In the genomic region with DNA sequence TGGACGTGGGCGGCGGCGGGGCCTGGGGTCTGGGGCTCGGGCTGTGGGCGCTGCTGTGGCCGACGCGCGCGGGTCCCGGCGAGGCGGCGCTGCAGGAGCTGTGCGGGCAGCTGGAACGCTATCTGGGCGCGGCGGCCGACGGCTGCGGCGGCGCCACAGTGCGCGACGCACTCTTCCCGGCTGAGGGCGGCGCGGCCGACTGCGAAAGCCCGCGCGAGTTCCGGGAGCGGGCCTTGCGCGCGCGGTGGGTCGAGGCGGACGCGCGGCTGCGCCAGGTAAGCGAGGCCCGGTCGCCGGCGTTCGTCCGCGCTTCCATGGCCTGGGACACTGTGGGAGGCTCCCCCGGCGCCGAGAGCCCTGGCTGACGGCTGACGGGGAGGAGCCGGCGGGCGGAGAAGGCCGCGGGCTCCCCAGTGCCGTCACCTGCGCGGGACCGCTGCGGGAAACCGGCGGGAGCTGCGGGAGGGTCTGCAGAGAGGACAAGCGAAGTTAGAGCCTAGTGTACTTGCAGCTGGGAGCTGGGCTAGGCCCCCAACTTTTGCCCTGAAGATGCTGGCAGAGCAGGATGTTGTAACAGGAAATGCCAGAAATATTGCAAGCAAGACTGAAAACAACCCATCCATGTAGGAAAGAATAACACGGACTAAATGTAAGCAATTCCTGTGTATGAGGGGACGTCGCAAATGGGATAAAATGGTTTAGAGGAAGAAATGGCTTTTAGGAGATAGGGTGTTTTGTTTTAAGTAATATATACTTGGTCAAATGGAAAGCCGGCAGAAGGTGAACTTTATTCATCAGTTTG, we compare ENCODE assay signal across 8 cellular contexts. TPM values are rescaled to one million over a fixed set of nuclear protein-coding genes. Genes with fewer than 3 reads are reported as not detected.
DNase-seq lines count a peak whose midpoint lies in the region; ATAC-seq and TF ChIP-seq lines count a peak whose summit lies in the region.

No MANE protein-coding gene starts in this region.

- ATAC-seq in HCT116, result peak; percentile 60
- ATAC-seq in esophagus mucosa, result peak; percentile 57
- ATAC-seq in natural killer cell treated with Interleukin-12 subunit alpha and Interleukin-12 subunit beta and Interleukin-15 and Interleukin-18, amount 100 ng/mL, for 72 hours, result peak; percentile 44 to 58

- DNase-seq in NCI-H1092 treated with DMSO at 0.1 percent for 48 hours (lab: John Stamatoyannopoulos, UW) (peak; percentile 31), NCI-H1092 (lab: John Stamatoyannopoulos, UW) (no peak), HCT116 (ENCODE audit: low read depth, low spot score) (no peak), NB4 (ENCODE audit: low read depth) (peak; percentile 75), vagina (ENCODE audit: extremely low spot score in 2 of 2) (no peak)
- DNase-seq in activated CD8-positive, alpha-beta memory T cell treated with anti-CD3 and anti-CD28 coated beads for 24 hours, result peak; percentile 68
- DNase-seq in natural killer cell treated with Interleukin-12 subunit alpha and Interleukin-12 subunit beta and Interleukin-15 and Interleukin-18, amount 100 ng/mL, for 72 hours (ENCODE audit: low spot score), result no peak

- H3K79me2 ChIP-seq in HCT116 (ENCODE audit: insufficient read depth, low read length), result peaks cover 32% of the 10 kb centered on the region

- H3K27ac ChIP-seq in HCT116 (ENCODE audit: low read depth, low read length) (peak overlapping the region; percentile 96), vagina (peak overlapping the region; percentile 98)

- no peak for TF ChIP-seq POLR2A in HCT116 (IDR thresholded peaks at IDR 0.05; ENCODE audit: borderline replicate concordance, extremely low read depth, insufficient read depth, insufficient read length)
- TF ChIP-seq POLR2A in NB4 (IDR thresholded peaks at IDR 0.05; ENCODE audit: extremely low read depth, insufficient read length), result no peak
- TF ChIP-seq POLR2A in vagina (IDR thresholded peaks at IDR 0.05), result no peak

- peak overlapping the region; percentile 92 for H3K4me3 Mint-ChIP-seq in natural killer cell treated with Interleukin-12 subunit alpha and Interleukin-12 subunit beta and Interleukin-15 and Interleukin-18, amount 100 ng/mL, for 72 hours

- TF ChIP-seq RAD21 in HCT116 (IDR thresholded peaks at IDR 0.05; ENCODE audit: low read depth), result 0 out of 2 replicates have a peak, but pooled peaks have one; percentile 6

- H3K9ac ChIP-seq in HCT116 (ENCODE audit: low read length), result peak overlapping the region; percentile 90

- TF ChIP-seq CTCF in HCT116 (IDR thresholded peaks at IDR 0.05 in 2 of 3, conservative IDR thresholded peaks at IDR 0.05 in 1 of 3; ENCODE audit: borderline replicate concordance in 1 of 3, insufficient read depth in 1 of 3, low read depth in 2 of 3, low read length in 2 of 3) (no peak), NB4 (IDR thresholded peaks at IDR 0.05; ENCODE audit: low read depth, low read length) (no peak), vagina (IDR thresholded peaks at IDR 0.05) (no peak)

- no TSS peak for BruUV-seq in HCT116 (replicated peaks; lab: Mats Ljungman, UMichigan)

- POLR2A ChIA-PET in HCT116 (lab: Charles Lee), result no interaction called here

- no peaks in the 10 kb centered on the region for H3K27me3 Mint-ChIP-seq in natural killer cell treated with Interleukin-12 subunit alpha and Interleukin-12 subunit beta and Interleukin-15 and Interleukin-18, amount 100 ng/mL, for 72 hours

- RAD21 ChIA-PET in HCT116 (lab: Charles Lee; ENCODE audit: low non-redundant PET in 1 of 2, low total read pairs in 2 of 2, uncharacterized antibody in 2 of 2, unreplicated experiment in 2 of 2), result no interaction called here

- H3K9me3 Mint-ChIP-seq in natural killer cell treated with Interleukin-12 subunit alpha and Interleukin-12 subunit beta and Interleukin-15 and Interleukin-18, amount 100 ng/mL, for 72 hours, result no peaks in the 10 kb centered on the region

- no peaks in the 10 kb centered on the region for H3K27me3 ChIP-seq in HCT116 (ENCODE audit: insufficient read depth, low read length)
- H3K27me3 ChIP-seq in vagina, result no peaks in the 10 kb centered on the region

- peak overlapping the region; percentile 81 to 92 for H3K27ac Mint-ChIP-seq in natural killer cell treated with Interleukin-12 subunit alpha and Interleukin-12 subunit beta and Interleukin-15 and Interleukin-18, amount 100 ng/mL, for 72 hours

- no peaks in the 10 kb centered on the region for H4K20me1 ChIP-seq in HCT116 (ENCODE audit: insufficient read depth)

- H3K4me1 Mint-ChIP-seq in natural killer cell treated with Interleukin-12 subunit alpha and Interleukin-12 subunit beta and Interleukin-15 and Interleukin-18, amount 100 ng/mL, for 72 hours (ENCODE audit: low read depth in 2 of 2), result peaks cover 27 to 29% of the 10 kb centered on the region in 2 donors

- CTCF ChIA-PET in HCT116 (lab: Charles Lee), result no interaction called here

- H3K9me3 ChIP-seq in HCT116 (ENCODE audit: control insufficient read depth in 1 of 2, insufficient read depth in 1 of 2, low read depth in 1 of 2, low read length in 2 of 2) (no peaks in the 10 kb centered on the region), vagina (no peaks in the 10 kb centered on the region)

- H3K9me2 ChIP-seq in HCT116 (ENCODE audit: insufficient read depth), result no peaks in the 10 kb centered on the region

- peak overlapping the region; percentile 88 for H3K4me2 ChIP-seq in HCT116 (ENCODE audit: low read length)

- H2AFZ ChIP-seq in HCT116 (ENCODE audit: low read depth, low read length, poor library complexity, severe bottlenecking), result no peak overlapping the region

- H3K4me1 ChIP-seq in HCT116 (ENCODE audit: control insufficient read depth in 1 of 2, insufficient read depth in 2 of 2, low read length in 2 of 2) (peaks cover 9 to 29% of the 10 kb centered on the region in 2 experiments; a peak in 2 of 4 replicates), vagina (peaks cover 24% of the 10 kb centered on the region)

- H3K36me3 Mint-ChIP-seq in natural killer cell treated with Interleukin-12 subunit alpha and Interleukin-12 subunit beta and Interleukin-15 and Interleukin-18, amount 100 ng/mL, for 72 hours, result peaks cover 7% of the 10 kb centered on the region

- H3K4me3 ChIP-seq in HCT116 (replicated peaks in 1 of 2; ENCODE audit: low read depth in 1 of 2, low read length in 2 of 2) (peak overlapping the region; percentile 66 to 74), NB4 (ENCODE audit: low read depth, low read length) (peak overlapping the region; percentile 81), vagina (peak overlapping the region; percentile 74 to 87)

- H3K36me3 ChIP-seq in HCT116 (ENCODE audit: control insufficient read depth in 1 of 2, insufficient read depth in 2 of 2, low read length in 2 of 2), result peaks cover 0 to 6% of the 10 kb centered on the region in 2 experiments; a peak in 2 of 4 replicates
- H3K36me3 ChIP-seq in vagina, result peaks cover 0 to 16% of the 10 kb centered on the region in 2 donors

- intact Hi-C loops in HCT116 (cut with micrococcal nuclease) (no loop called here), vagina (cut with DNase I) (no loop called here)

TF ChIP-seq in HCT116, 20 proteins besides CTCF, POLR2A, EP300 and RAD21 (continues in another document):
- TF ChIP-seq, protein P1, sequence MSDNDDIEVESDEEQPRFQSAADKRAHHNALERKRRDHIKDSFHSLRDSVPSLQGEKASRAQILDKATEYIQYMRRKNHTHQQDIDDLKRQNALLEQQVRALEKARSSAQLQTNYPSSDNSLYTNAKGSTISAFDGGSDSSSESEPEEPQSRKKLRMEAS (IDR thresholded peaks at IDR 0.05), result 0 out of 2 replicates have a peak, but pooled peaks have one; percentile 24
- TF ChIP-seq CEBPB (IDR thresholded peaks at IDR 0.05; ENCODE audit: low read depth) (0 out of 2 replicates have a peak, but pooled peaks have one; percentile 20), SIN3A (IDR thresholded peaks at IDR 0.05; ENCODE audit: low read depth) (peak; percentile 31; the same call in 1 of the 2 replicates), ELF1 (IDR thresholded peaks at IDR 0.05; ENCODE audit: borderline replicate concordance, low read depth) (no peak), ZFX (IDR thresholded peaks at IDR 0.05) (peak; percentile 95), CBX3 (IDR thresholded peaks at IDR 0.05; ENCODE audit: low read depth) (no peak), TCF7L2 (IDR thresholded peaks at IDR 0.05; ENCODE audit: borderline replicate concordance, extremely low read depth, insufficient read depth, insufficient read length) (no peak)
- TF ChIP-seq, protein P2, sequence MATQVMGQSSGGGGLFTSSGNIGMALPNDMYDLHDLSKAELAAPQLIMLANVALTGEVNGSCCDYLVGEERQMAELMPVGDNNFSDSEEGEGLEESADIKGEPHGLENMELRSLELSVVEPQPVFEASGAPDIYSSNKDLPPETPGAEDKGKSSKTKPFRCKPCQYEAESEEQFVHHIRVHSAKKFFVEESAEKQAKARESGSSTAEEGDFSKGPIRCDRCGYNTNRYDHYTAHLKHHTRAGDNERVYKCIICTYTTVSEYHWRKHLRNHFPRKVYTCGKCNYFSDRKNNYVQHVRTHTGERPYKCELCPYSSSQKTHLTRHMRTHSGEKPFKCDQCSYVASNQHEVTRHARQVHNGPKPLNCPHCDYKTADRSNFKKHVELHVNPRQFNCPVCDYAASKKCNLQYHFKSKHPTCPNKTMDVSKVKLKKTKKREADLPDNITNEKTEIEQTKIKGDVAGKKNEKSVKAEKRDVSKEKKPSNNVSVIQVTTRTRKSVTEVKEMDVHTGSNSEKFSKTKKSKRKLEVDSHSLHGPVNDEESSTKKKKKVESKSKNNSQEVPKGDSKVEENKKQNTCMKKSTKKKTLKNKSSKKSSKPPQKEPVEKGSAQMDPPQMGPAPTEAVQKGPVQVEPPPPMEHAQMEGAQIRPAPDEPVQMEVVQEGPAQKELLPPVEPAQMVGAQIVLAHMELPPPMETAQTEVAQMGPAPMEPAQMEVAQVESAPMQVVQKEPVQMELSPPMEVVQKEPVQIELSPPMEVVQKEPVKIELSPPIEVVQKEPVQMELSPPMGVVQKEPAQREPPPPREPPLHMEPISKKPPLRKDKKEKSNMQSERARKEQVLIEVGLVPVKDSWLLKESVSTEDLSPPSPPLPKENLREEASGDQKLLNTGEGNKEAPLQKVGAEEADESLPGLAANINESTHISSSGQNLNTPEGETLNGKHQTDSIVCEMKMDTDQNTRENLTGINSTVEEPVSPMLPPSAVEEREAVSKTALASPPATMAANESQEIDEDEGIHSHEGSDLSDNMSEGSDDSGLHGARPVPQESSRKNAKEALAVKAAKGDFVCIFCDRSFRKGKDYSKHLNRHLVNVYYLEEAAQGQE (IDR thresholded peaks at IDR 0.05; ENCODE audit: low read depth), result no peak

RNA-seq across cellular contexts. Expression of a gene that starts 0.8 kb away (rescaled TPM):
- 7.1 TPM for total RNA-seq in HCT116 (2021; ENCODE audit: unreplicated experiment)
- polyA plus RNA-seq in HCT116 (2012), result 2.9 and 3.3 TPM in 2 replicates
- 4.0 TPM for total RNA-seq in esophagus mucosa
- 10 to 100 TPM; 12.7 to 13.7 TPM for total RNA-seq in natural killer cell treated with Interleukin-12 subunit alpha and Interleukin-12 subunit beta and Interleukin-15 and Interleukin-18, amount 100 ng/mL, for 72 hours
- 9.3 TPM for total RNA-seq in vagina

RNA-seq across cellular contexts. Expression of a gene that starts 4.4 kb away (rescaled TPM):
- total RNA-seq in HCT116 (2021; ENCODE audit: unreplicated experiment), result not detected
- polyA plus RNA-seq in HCT116 (2012), result 0.03 TPM in 1 of 2 replicates, not detected in the other
- not detected for total RNA-seq in esophagus mucosa
- not detected for total RNA-seq in natural killer cell treated with Interleukin-12 subunit alpha and Interleukin-12 subunit beta and Interleukin-15 and Interleukin-18, amount 100 ng/mL, for 72 hours
- not detected for total RNA-seq in vagina

Comparison
In these comparisons a context has a peak if more than half of its experiments do, and no peak if none do; other contexts are left out.
1. DNase-seq: peak in NCI-H1092 treated with DMSO at 0.1 percent for 48 hours (single experiment), NB4 (single experiment) and activated CD8-positive, alpha-beta memory T cell treated with anti-CD3 and anti-CD28 coated beads for 24 hours (single experiment); none in NCI-H1092 (single experiment), HCT116 (single experiment), natural killer cell treated with Interleukin-12 subunit alpha and Interleukin-12 subunit beta and Interleukin-15 and Interleukin-18, amount 100 ng/mL, for 72 hours (single experiment) and vagina (0 of 2).
2. Peak in every context shown above with its lines, with median percentiles within 50 percentile points of each other: ATAC-seq and H3K4me3 ChIP-seq.